21 cellular contexts compared by ENCODE assay signal in the genomic region with DNA sequence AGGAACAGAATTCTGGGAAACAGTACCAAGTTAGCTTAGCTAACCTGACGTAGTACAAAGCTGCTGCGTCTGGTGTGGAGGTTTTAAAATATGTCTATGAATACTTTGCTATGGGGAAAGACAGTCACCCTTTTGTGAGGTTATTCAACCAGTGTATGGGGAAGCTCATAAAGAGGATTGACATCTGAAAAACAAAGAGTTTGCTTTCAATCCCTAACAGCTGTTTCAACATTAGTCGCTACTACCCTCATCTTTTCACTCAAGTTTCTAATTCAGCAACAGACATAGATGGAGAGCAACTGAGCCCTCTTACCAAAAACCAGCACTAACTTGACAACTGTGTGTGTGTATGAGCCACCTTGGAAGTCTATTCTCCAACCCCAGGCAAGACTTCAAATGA. TPM values are rescaled to one million over a fixed set of nuclear protein-coding genes. Genes with fewer than 3 reads are reported as not detected.
"Had no signal": no experiment of that assay in that cellular context is flagged by ENCODE, and none has a peak within 500 bp of the region (broad histone marks: within the 10 kb centered on the region; RNA-seq: fewer than 3 reads in every experiment).

No MANE protein-coding gene starts in this region.

- H3K36me3 Mint-ChIP-seq: activated naive CD4-positive, alpha-beta T cell treated with anti-CD3 and anti-CD28 coated beads, Interleukin-2, amount 50 U/mL, for 24 hours had no signal

- H3K4me3 ChIP-seq: ascending aorta, body of pancreas, coronary artery had no signal

- H3K27ac Mint-ChIP-seq: activated B cell treated with CpG ODN at 0.5 μM for 24 hours; activated CD8-positive, alpha-beta T cell treated with anti-CD3 and anti-CD28 coated beads for 36 hours; activated naive CD4-positive, alpha-beta T cell treated with anti-CD3 and anti-CD28 coated beads, Interleukin-2, amount 50 U/mL, for 24 hours; activated naive CD8-positive, alpha-beta T cell treated with anti-CD3 and anti-CD28 coated beads, Interleukin-2, amount 50 U/mL, for 24 hours; T-helper 17 cell had no signal

- H3K4me1 ChIP-seq: ascending aorta, body of pancreas had no signal

- H3K9me3 Mint-ChIP-seq: activated B cell treated with CpG ODN at 0.5 μM for 24 hours; activated CD8-positive, alpha-beta T cell treated with anti-CD3 and anti-CD28 coated beads for 36 hours; activated naive CD4-positive, alpha-beta T cell treated with anti-CD3 and anti-CD28 coated beads, Interleukin-2, amount 50 U/mL, for 24 hours; activated naive CD8-positive, alpha-beta T cell treated with anti-CD3 and anti-CD28 coated beads, Interleukin-2, amount 50 U/mL, for 24 hours had no signal

- H3K36me3 ChIP-seq: ascending aorta had no signal

- ATAC-seq: activated CD8-positive, alpha-beta T cell treated with anti-CD3 and anti-CD28 coated beads for 36 hours; activated naive CD8-positive, alpha-beta T cell treated with anti-CD3 and anti-CD28 coated beads, Interleukin-2, amount 50 U/mL, for 24 hours; body of pancreas; T-helper 17 cell had no signal

- DNase-seq: activated B cell treated with CpG ODN at 0.5 μM for 24 hours; activated CD8-positive, alpha-beta memory T cell treated with anti-CD3 and anti-CD28 coated beads, Interleukin-2, amount 50 U/mL, for 4 hours; activated CD8-positive, alpha-beta T cell treated with anti-CD3 and anti-CD28 coated beads for 36 hours; activated naive CD4-positive, alpha-beta T cell; activated naive CD8-positive, alpha-beta T cell treated with anti-CD3 and anti-CD28 coated beads, Interleukin-2, amount 50 U/mL, for 24 hours; activated T-cell treated with anti-CD3 and anti-CD28 coated beads, Interleukin-2, amount 50 U/mL, for 1 hour; amniotic stem cell; body of pancreas; central memory CD4-positive, alpha-beta T cell; NCI-H1105 treated with DMSO at 0.1 percent for 48 hours; NCI-H1694 treated with DMSO at 0.1 percent for 48 hours; NCI-H2029 treated with DMSO at 0.1 percent for 48 hours; NCI-H446 treated with DMSO at 0.1 percent for 48 hours; NCI-H524 treated with DMSO at 0.1 percent for 48 hours; NCI-H82; SHP77; T-helper 17 cell; T-helper 9 cell had no signal

- H3K27me3 ChIP-seq: ascending aorta, body of pancreas had no signal

- H3K4me3 Mint-ChIP-seq: activated B cell treated with CpG ODN at 0.5 μM for 24 hours; activated CD8-positive, alpha-beta T cell treated with anti-CD3 and anti-CD28 coated beads for 36 hours; activated naive CD4-positive, alpha-beta T cell treated with anti-CD3 and anti-CD28 coated beads, Interleukin-2, amount 50 U/mL, for 24 hours; activated naive CD8-positive, alpha-beta T cell treated with anti-CD3 and anti-CD28 coated beads, Interleukin-2, amount 50 U/mL, for 24 hours; T-helper 17 cell had no signal

- H3K4me1 Mint-ChIP-seq: activated B cell treated with CpG ODN at 0.5 μM for 24 hours; activated naive CD4-positive, alpha-beta T cell treated with anti-CD3 and anti-CD28 coated beads, Interleukin-2, amount 50 U/mL, for 24 hours; activated naive CD8-positive, alpha-beta T cell treated with anti-CD3 and anti-CD28 coated beads, Interleukin-2, amount 50 U/mL, for 24 hours; T-helper 17 cell had no signal

- H3K9me3 ChIP-seq: ascending aorta, body of pancreas had no signal

- H3K27ac ChIP-seq: ascending aorta, body of pancreas, coronary artery had no signal

RNA-seq across cellular contexts. Expression of a gene that starts 53.8 kb away (rescaled TPM):
- total RNA-seq: activated B cell treated with CpG ODN at 0.5 μM for 24 hours, ascending aorta, body of pancreas, T-helper 17 cell had no signal
